In genomic region chr16:10939649-10940206, GRCh38 we compare ENCODE assay signal across 12 cellular contexts. TPM values are rescaled to one million over a fixed set of nuclear protein-coding genes. Genes with fewer than 3 reads are reported as not detected.
DNase-seq lines count a peak whose midpoint lies in the region; ATAC-seq, FAIRE-seq and TF ChIP-seq lines count a peak whose summit lies in the region.
"Had no signal": no experiment of that assay in that cellular context is flagged by ENCODE, and none has a peak within 500 bp of the region (broad histone marks: within the 10 kb centered on the region; RNA-seq: fewer than 3 reads in every experiment).

No MANE protein-coding gene starts in this region.

- peaks cover 30% of the 10 kb centered on the region for H3K4me1 ChIP-seq in right cardiac atrium (ENCODE audit: control insufficient read depth, insufficient read depth, low read length)
- peaks cover 39% of the 10 kb centered on the region for H3K4me1 ChIP-seq in GM12878 (ENCODE audit: control insufficient read depth, insufficient read depth, low read length)
- H3K4me1 ChIP-seq in mucosa of rectum (ENCODE audit: control insufficient read depth in 2 of 2, insufficient read depth in 2 of 2, low read length in 2 of 2): peaks cover 56 to 59% of the 10 kb centered on the region in 2 donors
- H3K4me1 ChIP-seq in vagina: peaks cover 85% of the 10 kb centered on the region

- H3K27me3 ChIP-seq in right cardiac atrium (ENCODE audit: control insufficient read depth, insufficient read depth) (no peaks in the 10 kb centered on the region), GM12878 (replicated peaks in 1 of 2; ENCODE audit: control insufficient read depth in 2 of 2, insufficient read depth in 2 of 2, low read length in 1 of 2) (no peaks in the 10 kb centered on the region), mucosa of rectum (ENCODE audit: control insufficient read depth in 2 of 2, insufficient read depth in 2 of 2, low read length in 2 of 2) (no peaks in the 10 kb centered on the region), vagina (no peaks in the 10 kb centered on the region)
- H3K27me3 ChIP-seq: pancreas, thyroid gland had no signal

- ATAC-seq in right cardiac atrium (no peak), GM12878 (no peak), HG02973 (IDR thresholded peaks at IDR 0.05; ENCODE audit: unreplicated experiment) (no peak), GM19397 (IDR thresholded peaks at IDR 0.05; ENCODE audit: unreplicated experiment) (no peak)
- ATAC-seq: pancreas had no signal

- intact Hi-C loops in right cardiac atrium (cut with DNase I): no loop called here
- intact Hi-C loops in cardiac septum (cut with DNase I): no loop called here
- intact Hi-C loops in GM12878 (cut with micrococcal nuclease; ENCODE audit: unreplicated experiment): loop anchor here (5.0 kb wide), 1 partner anchor 417 kb away; no protein-coding TSS in a partner anchor
- intact Hi-C loops in vagina (cut with DNase I): loop anchor here (5.0 kb wide), 1 partner anchor 202 kb away; no protein-coding TSS in a partner anchor

- CTCF ChIA-PET in GM12878 (lab: Yijun Ruan, JAX): interaction anchor here (0.6 to 6.3 kb wide), 7 partner anchors 9 to 654 kb away, joined by 3 to 63 read pairs (median 10); partner anchors contain the start of gene CIITA

- no peak; the same call in 1 of the 2 replicates for TF ChIP-seq POLR2A in GM12878 (IDR thresholded peaks at IDR 0.05; ENCODE audit: low read depth, low read length)
- no peak for TF ChIP-seq POLR2A in vagina (IDR thresholded peaks at IDR 0.05)

- H3K4me3 ChIP-seq in right cardiac atrium (ENCODE audit: low read length) (peak overlapping the region; percentile 65), GM12878 (peak overlapping the region; percentile 82), mucosa of rectum (ENCODE audit: low read length in 2 of 2) (peak overlapping the region; percentile 3 to 83), vagina (peak overlapping the region; percentile 80)

- 82% methylated on average over 7 of the region's 7 CpGs for WGBS in right cardiac atrium
- WGBS in GM12878 (ENCODE audit: insufficient coverage, insufficient replicate concordance, low lambda C conversion rate, missing lambda C conversion rate): 93% methylated on average over 7 of the region's 7 CpGs

- H3K36me3 ChIP-seq in GM12878 (ENCODE audit: control insufficient read depth in 2 of 2, insufficient read depth in 2 of 2, low read length in 1 of 2): peaks cover 0 to 2% of the 10 kb centered on the region in 2 experiments; a peak in 2 of 4 replicates
- no peaks in the 10 kb centered on the region for H3K36me3 ChIP-seq in mucosa of rectum (ENCODE audit: control insufficient read depth in 2 of 2, insufficient read depth in 2 of 2, low read length in 2 of 2)
- H3K36me3 ChIP-seq in vagina: no peaks in the 10 kb centered on the region
- H3K36me3 ChIP-seq: pancreas, thyroid gland had no signal

- in situ Hi-C loops in GM12878 (cut with MboI): no loop called here

- TF ChIP-seq EP300 in GM12878 (IDR thresholded peaks at IDR 0.05; ENCODE audit: borderline replicate concordance in 1 of 2, control insufficient read depth in 1 of 2, low read depth in 2 of 2, low read length in 2 of 2): no peak

- H3K9me3 ChIP-seq in right cardiac atrium (ENCODE audit: control insufficient read depth, low read length) (no peaks in the 10 kb centered on the region), GM12878 (replicated peaks; ENCODE audit: control insufficient read depth, insufficient read depth, low read length) (no peaks in the 10 kb centered on the region), mucosa of rectum (ENCODE audit: control insufficient read depth in 2 of 2, low read length in 2 of 2) (no peaks in the 10 kb centered on the region), vagina (no peaks in the 10 kb centered on the region)
- H3K9me3 ChIP-seq: pancreas, thyroid gland had no signal

- peaks cover 57% of the 10 kb centered on the region for H3K79me2 ChIP-seq in GM12878 (ENCODE audit: control insufficient read depth, insufficient read depth, low read length)

- SMC1A ChIA-PET in GM12878 (lab: Charles Lee; ENCODE audit: uncharacterized antibody, unreplicated experiment): interaction anchor here (1.1 to 3.0 kb wide), 8 partner anchors 7 to 645 kb away, joined by 3 to 12 read pairs (median 4); partner anchors contain the start of gene NUBP1

- no peak overlapping the region for H2AFZ ChIP-seq in GM12878 (ENCODE audit: control insufficient read depth, low read depth, low read length)

- POLR2A ChIA-PET in GM12878 (lab: Charles Lee): interaction anchor here (0.6 to 3.8 kb wide), 4 partner anchors 11 to 194 kb away, joined by 3 to 24 read pairs (median 14); partner anchors contain the start of gene CIITA

- DNase-seq in right cardiac atrium (no peak), cardiac septum (ENCODE audit: low spot score) (no peak), GM12878 (ENCODE audit: low read depth, low spot score) (no peak), vagina (ENCODE audit: extremely low spot score in 2 of 2) (no peak), NCI-H1694 treated with DMSO at 0.1 percent for 48 hours (lab: John Stamatoyannopoulos, UW) (no peak)
- DNase-seq: NCI-H524 treated with DMSO at 0.1 percent for 48 hours had no signal

- FAIRE-seq in GM12878 (lab: Jason Lieb, UNC): no peak
- FAIRE-seq: D721Med, pancreas had no signal

- no TSS peak for BruUV-seq in GM12878 (replicated peaks; lab: Mats Ljungman, UMichigan)

- H4K20me1 ChIP-seq in GM12878 (ENCODE audit: control insufficient read depth, insufficient read depth): no peaks in the 10 kb centered on the region; the same call in none of the 2 replicates

- RAD21 ChIA-PET in GM12878 (lab: Charles Lee; ENCODE audit: unreplicated experiment): interaction anchor here (0.7 to 7.1 kb wide), 6 partner anchors 10 to 200 kb away, joined by 3 to 50 read pairs (median 4); partner anchors contain the start of gene CIITA

- no peak for TF ChIP-seq RAD21 in GM12878 (IDR thresholded peaks at IDR 0.05; ENCODE audit: insufficient read depth, low read depth, low read length)

- peak overlapping the region; percentile 98 for H3K4me2 ChIP-seq in GM12878 (ENCODE audit: control insufficient read depth, insufficient read depth)

- H3K9ac ChIP-seq in GM12878 (ENCODE audit: control insufficient read depth, insufficient read depth, low read length): peak overlapping the region; percentile 90
- peak overlapping the region; percentile 14 to 69 for H3K9ac ChIP-seq in mucosa of rectum (ENCODE audit: low read depth in 1 of 2, low read length in 2 of 2)

- peak overlapping the region; percentile 19 for H3K27ac ChIP-seq in right cardiac atrium (ENCODE audit: low read length)
- peak overlapping the region; percentile 71; the same call in 1 of the 2 replicates for H3K27ac ChIP-seq in GM12878 (ENCODE audit: control insufficient read depth, insufficient read depth)
- H3K27ac ChIP-seq in mucosa of rectum (ENCODE audit: low read depth in 2 of 2, low read length in 2 of 2): no peak overlapping the region
- H3K27ac ChIP-seq in vagina: peak overlapping the region; percentile 83

- TF ChIP-seq CTCF in GM12878 (IDR thresholded peaks at IDR 0.05 in 2 of 3, conservative IDR thresholded peaks at IDR 0.05 in 1 of 3; ENCODE audit: control insufficient read depth in 2 of 3, extremely low read depth in 1 of 3, insufficient read depth in 1 of 3, low read depth in 3 of 3, low read length in 3 of 3): no peak
- TF ChIP-seq CTCF in vagina (IDR thresholded peaks at IDR 0.05): no peak

TF ChIP-seq in GM12878, 131 proteins besides CTCF, POLR2A, EP300 and RAD21 (continues in another document):
- no peak for TF ChIP-seq SUPT20H (IDR thresholded peaks at IDR 0.05; ENCODE audit: borderline replicate concordance, control insufficient read depth, low read depth, low read length)

RNA-seq across cellular contexts. Expression of gene DEXI, which starts 2.5 kb away (rescaled TPM):
- total RNA-seq in right cardiac atrium (100 to 1,000 TPM in 2 of 4 donors, 10 to 100 TPM in 2; 82.2 to 126 (median 101) TPM), cardiac septum (68.1 TPM), GM12878 (2014; rRNA removed) (26.3 and 28.6 TPM in 2 replicates), GM12878 (2014; rRNA removed; fragmentation: Illumina TruSeq; extraction: Trizol) (17.0 and 17.3 TPM in 2 replicates), GM12878 (2021) (22.7 and 24.2 TPM in 2 replicates), vagina (67.5 TPM)
- polyA plus RNA-seq in right cardiac atrium (127 TPM), GM12878 (2011; rRNA removed) (11.4 and 15.2 TPM in 2 replicates), GM12878 (2014; fragmentation: Illumina TruSeq; extraction: Trizol) (17.8 and 21.7 TPM in 2 replicates), GM12878 (2014; fragmentation: Nextera tagmentation; extraction: Ambion mirVana) (1 to 10 TPM; 1.4 to 4.3 TPM), GM12878 (2014; rRNA removed) (22.9 and 25.7 TPM in 2 replicates), GM12878 (2016; fragmentation: Nextera tagmentation; extraction: Ambion mirVana) (10 to 100 TPM; 14.0 to 19.8 TPM)
- total RNA-seq in GM12878 (2013; cell fraction: nucleolus; rRNA removed): 26.1 and 29.0 TPM in 2 replicates
- polyA plus RNA-seq in GM12878 (2011; ENCODE audit: low read depth): 7.1 TPM
- 21.8 and 24.6 TPM in 2 replicates for polyA plus RNA-seq in GM12878 (2011; cell fraction: cytosol; rRNA removed)
- 37.7 and 44.3 TPM in 2 replicates for polyA plus RNA-seq in GM12878 (2011; cell fraction: nucleus; rRNA removed)
- 15.5 and 16.1 TPM in 2 replicates for polyA plus RNA-seq in GM12878 (2012)
- 18.1 and 24.7 TPM in 2 replicates for polyA minus RNA-seq in GM12878 (2011; rRNA and poly(A)+ RNA removed)
- 9.6 and 11.0 TPM in 2 replicates for polyA minus RNA-seq in GM12878 (2011; cell fraction: cytosol; rRNA and poly(A)+ RNA removed)
- 14.1 and 21.8 TPM in 2 replicates for polyA minus RNA-seq in GM12878 (2011; cell fraction: nucleus; rRNA and poly(A)+ RNA removed)

RNA-seq across cellular contexts. Expression of gene CLEC16A, which starts 4.6 kb away (rescaled TPM):
- total RNA-seq in right cardiac atrium: 10 to 100 TPM; 24.0 to 31.5 (median 30.4) TPM
- 14.9 TPM for polyA plus RNA-seq in right cardiac atrium
- total RNA-seq in cardiac septum: 28.4 TPM
- 277 and 301 TPM in 2 replicates for total RNA-seq in GM12878 (2013; cell fraction: nucleolus; rRNA removed)
- 17.1 and 17.6 TPM in 2 replicates for total RNA-seq in GM12878 (2014; rRNA removed)
- total RNA-seq in GM12878 (2014; rRNA removed; fragmentation: Illumina TruSeq; extraction: Trizol): 14.1 and 14.6 TPM in 2 replicates
- 28.7 and 30.0 TPM in 2 replicates for total RNA-seq in GM12878 (2021)
- 5.6 TPM for polyA plus RNA-seq in GM12878 (2011; ENCODE audit: low read depth)
- 16.4 and 20.2 TPM in 2 replicates for polyA plus RNA-seq in GM12878 (2011; rRNA removed)
- polyA plus RNA-seq in GM12878 (2011; cell fraction: cytosol; rRNA removed): 17.6 and 21.8 TPM in 2 replicates
- 39.8 and 50.1 TPM in 2 replicates for polyA plus RNA-seq in GM12878 (2011; cell fraction: nucleus; rRNA removed)
- polyA plus RNA-seq in GM12878 (2012): 11.8 and 12.2 TPM in 2 replicates
- polyA plus RNA-seq in GM12878 (2014; fragmentation: Illumina TruSeq; extraction: Trizol): 19.3 and 20.5 TPM in 2 replicates
- polyA plus RNA-seq in GM12878 (2014; fragmentation: Nextera tagmentation; extraction: Ambion mirVana): 1 to 10 TPM; 1.5 to 3.1 TPM
- 18.1 and 18.7 TPM in 2 replicates for polyA plus RNA-seq in GM12878 (2014; rRNA removed)
- 10 to 100 TPM; 27.1 to 28.8 TPM for polyA plus RNA-seq in GM12878 (2016; fragmentation: Nextera tagmentation; extraction: Ambion mirVana)
- polyA minus RNA-seq in GM12878 (2011; rRNA and poly(A)+ RNA removed): 117 and 120 TPM in 2 replicates
- polyA minus RNA-seq in GM12878 (2011; cell fraction: cytosol; rRNA and poly(A)+ RNA removed): 46.5 and 51.2 TPM in 2 replicates
- polyA minus RNA-seq in GM12878 (2011; cell fraction: nucleus; rRNA and poly(A)+ RNA removed): 42.9 and 65.1 TPM in 2 replicates
- 21.6 TPM for total RNA-seq in vagina

Comparison
In these comparisons a context has a peak if more than half of its experiments do, and no peak if none do; other contexts are left out.
1. H3K27ac ChIP-seq: peak in right cardiac atrium (single experiment), GM12878 (single experiment) and vagina (single experiment); none in mucosa of rectum (0 of 2).
2. intact Hi-C loops: an anchor here in GM12878 (5.0 kb wide) and vagina (5.0 kb wide); none called in right cardiac atrium and cardiac septum.
3. Peak in every context shown above with its lines, with median percentiles within 50 percentile points of each other: H3K4me3 ChIP-seq.